In the genomic region with DNA sequence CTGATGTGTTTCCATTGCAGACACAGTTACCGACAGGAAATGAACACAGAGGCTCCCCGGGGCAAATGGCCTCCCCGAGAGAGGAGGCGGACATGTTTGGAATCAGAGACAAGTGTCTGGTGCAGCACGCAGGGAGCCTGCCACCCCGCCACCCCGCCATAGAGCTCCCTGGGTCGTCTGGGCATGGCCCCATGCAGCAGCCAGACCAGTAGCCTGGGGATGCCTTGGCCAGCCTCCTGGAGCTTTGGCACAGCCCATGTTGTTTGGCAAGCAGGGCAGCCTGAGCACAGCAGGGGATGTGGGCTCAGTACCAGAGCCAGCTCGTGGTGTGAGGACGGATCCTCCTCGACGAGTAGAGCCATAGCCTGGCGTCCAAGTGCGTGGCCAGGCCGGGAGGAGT, we compare ENCODE assay signal across 21 cellular contexts.
DNase-seq lines count a peak whose midpoint lies in the region; ATAC-seq, FAIRE-seq and TF ChIP-seq lines count a peak whose summit lies in the region.
"Had no signal": no experiment of that assay in that cellular context is flagged by ENCODE, and none has a peak within 500 bp of the region (broad histone marks: within the 10 kb centered on the region; RNA-seq: fewer than 3 reads in every experiment).

No MANE protein-coding gene starts in this region.

- no peak for TF ChIP-seq RAD21 in HepG2 (CRISPR knock-in tag; IDR thresholded peaks at IDR 0.05)

- H3K36me3 ChIP-seq in right lobe of liver (no peaks in the 10 kb centered on the region), HepG2 (replicated peaks in 1 of 2; ENCODE audit: control insufficient read depth in 1 of 2, insufficient read depth in 2 of 2, low read length in 2 of 2) (peaks cover 2 to 6% of the 10 kb centered on the region in 2 experiments; a peak in 2 of 5 replicates), lower lobe of right lung (peaks cover 26% of the 10 kb centered on the region), upper lobe of right lung (no peaks in the 10 kb centered on the region), tibial nerve (peaks cover 0 to 55% (median 0%) of the 10 kb centered on the region in 3 donors)
- H3K36me3 ChIP-seq: cardiac muscle cell had no signal

- TF ChIP-seq EP300 in HepG2 (IDR thresholded peaks at IDR 0.05; ENCODE audit: low read depth in 2 of 2, low read length in 2 of 2) = no peak
- TF ChIP-seq EP300 in HepG2 (CRISPR knock-in tag; IDR thresholded peaks at IDR 0.05; ENCODE audit: borderline replicate concordance) = no peak
- TF ChIP-seq EP300 in tibial nerve (IDR thresholded peaks at IDR 0.05) = no peak

- peak in 2 of 4 donors; percentile 18 to 50 for ATAC-seq in right lobe of liver
- no peak for ATAC-seq in HepG2
- ATAC-seq in lower lobe of right lung = no peak
- no peak for ATAC-seq in upper lobe of right lung
- ATAC-seq: activated naive CD8-positive, alpha-beta T cell treated with anti-CD3 and anti-CD28 coated beads, Interleukin-2, amount 50 U/mL, for 24 hours had no signal

- H3K4me1 ChIP-seq in right lobe of liver = no peaks in the 10 kb centered on the region
- H3K4me1 ChIP-seq in HepG2 (ENCODE audit: insufficient read depth, low read length) = no peaks in the 10 kb centered on the region
- H3K4me1 ChIP-seq in lower lobe of right lung = no peaks in the 10 kb centered on the region
- no peaks in the 10 kb centered on the region for H3K4me1 ChIP-seq in upper lobe of right lung
- H3K4me1 ChIP-seq in tibial nerve = peaks cover 0 to 19% (median 7%) of the 10 kb centered on the region in 4 donors
- H3K4me1 ChIP-seq: SJSA1, upper lobe of left lung had no signal

- H3K27me3 ChIP-seq in right lobe of liver (no peaks in the 10 kb centered on the region), HepG2 (ENCODE audit: control insufficient read depth in 1 of 2, insufficient read depth in 2 of 2, low read length in 2 of 2) (no peaks in the 10 kb centered on the region), lower lobe of right lung (ENCODE audit: low read depth) (no peaks in the 10 kb centered on the region), upper lobe of right lung (no peaks in the 10 kb centered on the region), tibial nerve (no peaks in the 10 kb centered on the region)
- H3K27me3 ChIP-seq: cardiac muscle cell, neutrophil, SJSA1, upper lobe of left lung had no signal

- CTCF ChIA-PET in HepG2 (lab: Yijun Ruan, JAX; ENCODE audit: low intra/inter-chr PET ratio, low total read pairs) = no interaction called here

- no peaks in the 10 kb centered on the region for H4K20me1 ChIP-seq in HepG2 (ENCODE audit: insufficient read depth, low read length)

- H3K27ac ChIP-seq in right lobe of liver (no peak overlapping the region), HepG2 (ENCODE audit: extremely low read length, insufficient read depth, low read length) (no peak overlapping the region), lower lobe of right lung (no peak overlapping the region), upper lobe of right lung (no peak overlapping the region), tibial nerve (no peak overlapping the region)
- H3K27ac ChIP-seq: cardiac muscle cell, neutrophil, SJSA1, upper lobe of left lung had no signal

- POLR2A ChIA-PET in HepG2 (lab: Yijun Ruan, JAX) = no interaction called here

- peak; percentile 23 to 62 (median 58) for DNase-seq in right lobe of liver
- DNase-seq in HepG2 (ENCODE audit: low spot score) = no peak
- DNase-seq in cerebellum (ENCODE audit: low spot score) = peak; percentile 73
- DNase-seq in lower lobe of right lung = peak; percentile 41
- peak; percentile 55 for DNase-seq in upper lobe of right lung
- DNase-seq in tibial nerve (ENCODE audit: low spot score in 2 of 2) = no peak
- no peak for DNase-seq in NCI-H1930 (lab: John Stamatoyannopoulos, UW)
- DNase-seq in SIG-M5 (lab: John Stamatoyannopoulos, UW) = no peak
- DNase-seq: ACHN; activated CD4-positive, CD25-positive, alpha-beta regulatory T cell treated with anti-CD3 and anti-CD28 coated beads, Interleukin-2, amount 50 U/mL, for 72 hours; activated naive CD8-positive, alpha-beta T cell treated with anti-CD3 and anti-CD28 coated beads, Interleukin-2, amount 50 U/mL, for 24 hours; effector memory CD4-positive, alpha-beta T cell; MM.1S; NCI-H187 treated with DMSO at 0.1 percent for 48 hours; NCI-H524; retina; stimulated activated naive CD4-positive, alpha-beta T cell had no signal

- H3K4me3 ChIP-seq in right lobe of liver (no peak overlapping the region), HepG2 (replicated peaks in 1 of 3; ENCODE audit: insufficient read depth in 1 of 3, low read depth in 2 of 3, low read length in 3 of 3) (no peak overlapping the region), lower lobe of right lung (no peak overlapping the region), upper lobe of right lung (no peak overlapping the region), tibial nerve (no peak overlapping the region)
- H3K4me3 ChIP-seq: cardiac muscle cell, SJSA1, upper lobe of left lung had no signal

- H3K4me2 ChIP-seq in HepG2 (ENCODE audit: low read depth, low read length) = no peak overlapping the region

- FAIRE-seq in HepG2 (lab: Jason Lieb, UNC) = no peak

- TF ChIP-seq CTCF in right lobe of liver (IDR thresholded peaks at IDR 0.05) (no peak), HepG2 (CRISPR knock-in tag; IDR thresholded peaks at IDR 0.05) (no peak), lower lobe of right lung (IDR thresholded peaks at IDR 0.05) (no peak), upper lobe of right lung (IDR thresholded peaks at IDR 0.05) (no peak), tibial nerve (IDR thresholded peaks at IDR 0.05) (no peak)

- WGBS in right lobe of liver (ENCODE audit: insufficient coverage, low coverage, low lambda C conversion rate, missing lambda C conversion rate) = 96% methylated on average over 11 of the region's 15 CpGs
- 100% methylated on average over 7 of the region's 15 CpGs for WGBS in HepG2 (ENCODE audit: low lambda C conversion rate)
- WGBS in tibial nerve, 2 donors = 97 to 99% methylated on average over 13 to 15 of the region's 15 CpGs

- H3K9ac ChIP-seq in HepG2 (ENCODE audit: insufficient read depth, low read depth, low read length) = no peak overlapping the region

- H2AFZ ChIP-seq in HepG2 (ENCODE audit: low read length) = no peak overlapping the region

- intact Hi-C loops in right lobe of liver (cut with DNase I) (no loop called here), HepG2 (cut with micrococcal nuclease; ENCODE audit: unreplicated experiment) (no loop called here), lower lobe of right lung (cut with DNase I) (no loop called here), upper lobe of right lung (cut with DNase I) (no loop called here)

- BruUV-seq in HepG2 (replicated peaks; lab: Mats Ljungman, UMichigan) = no TSS peak

- TF ChIP-seq POLR2A in right lobe of liver (IDR thresholded peaks at IDR 0.05) = no peak
- no peak for TF ChIP-seq POLR2A in HepG2 (IDR thresholded peaks at IDR 0.05; ENCODE audit: insufficient read depth in 1 of 2, low read depth in 2 of 2, low read length in 2 of 2)
- TF ChIP-seq POLR2A in tibial nerve (IDR thresholded peaks at IDR 0.05) = no peak

- no peaks in the 10 kb centered on the region for H3K79me2 ChIP-seq in HepG2 (ENCODE audit: insufficient read depth, low read length)

- H3K9me3 ChIP-seq in right lobe of liver (peaks cover 0 to 4% (median 0%) of the 10 kb centered on the region in 4 donors), HepG2 (ENCODE audit: low read length) (peaks cover 11% of the 10 kb centered on the region; the same call in 1 of the 2 replicates), lower lobe of right lung (peaks cover 10% of the 10 kb centered on the region), upper lobe of right lung (no peaks in the 10 kb centered on the region), tibial nerve (peaks cover 0 to 19% (median 0%) of the 10 kb centered on the region in 4 donors)
- H3K9me3 ChIP-seq: neutrophil had no signal

- in situ Hi-C loops in HepG2 (cut with HindIII; ENCODE audit: extremely low pct_ligation_motif_present, low pct_unique_long_range_greater_than_20kb) = no loop called here

TF ChIP-seq in HepG2, 621 proteins besides CTCF, POLR2A, EP300 and RAD21 (continues in another document):
- TF ChIP-seq, protein P1, sequence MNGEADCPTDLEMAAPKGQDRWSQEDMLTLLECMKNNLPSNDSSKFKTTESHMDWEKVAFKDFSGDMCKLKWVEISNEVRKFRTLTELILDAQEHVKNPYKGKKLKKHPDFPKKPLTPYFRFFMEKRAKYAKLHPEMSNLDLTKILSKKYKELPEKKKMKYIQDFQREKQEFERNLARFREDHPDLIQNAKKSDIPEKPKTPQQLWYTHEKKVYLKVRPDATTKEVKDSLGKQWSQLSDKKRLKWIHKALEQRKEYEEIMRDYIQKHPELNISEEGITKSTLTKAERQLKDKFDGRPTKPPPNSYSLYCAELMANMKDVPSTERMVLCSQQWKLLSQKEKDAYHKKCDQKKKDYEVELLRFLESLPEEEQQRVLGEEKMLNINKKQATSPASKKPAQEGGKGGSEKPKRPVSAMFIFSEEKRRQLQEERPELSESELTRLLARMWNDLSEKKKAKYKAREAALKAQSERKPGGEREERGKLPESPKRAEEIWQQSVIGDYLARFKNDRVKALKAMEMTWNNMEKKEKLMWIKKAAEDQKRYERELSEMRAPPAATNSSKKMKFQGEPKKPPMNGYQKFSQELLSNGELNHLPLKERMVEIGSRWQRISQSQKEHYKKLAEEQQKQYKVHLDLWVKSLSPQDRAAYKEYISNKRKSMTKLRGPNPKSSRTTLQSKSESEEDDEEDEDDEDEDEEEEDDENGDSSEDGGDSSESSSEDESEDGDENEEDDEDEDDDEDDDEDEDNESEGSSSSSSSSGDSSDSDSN (CRISPR knock-in tag; IDR thresholded peaks at IDR 0.05) = no peak
- no peak for TF ChIP-seq ZBTB3 (CRISPR knock-in tag; IDR thresholded peaks at IDR 0.05; ENCODE audit: borderline replicate concordance, low read depth)
- TF ChIP-seq ELF4 (CRISPR knock-in tag; IDR thresholded peaks at IDR 0.05; ENCODE audit: borderline replicate concordance) = no peak
- TF ChIP-seq, protein P2, sequence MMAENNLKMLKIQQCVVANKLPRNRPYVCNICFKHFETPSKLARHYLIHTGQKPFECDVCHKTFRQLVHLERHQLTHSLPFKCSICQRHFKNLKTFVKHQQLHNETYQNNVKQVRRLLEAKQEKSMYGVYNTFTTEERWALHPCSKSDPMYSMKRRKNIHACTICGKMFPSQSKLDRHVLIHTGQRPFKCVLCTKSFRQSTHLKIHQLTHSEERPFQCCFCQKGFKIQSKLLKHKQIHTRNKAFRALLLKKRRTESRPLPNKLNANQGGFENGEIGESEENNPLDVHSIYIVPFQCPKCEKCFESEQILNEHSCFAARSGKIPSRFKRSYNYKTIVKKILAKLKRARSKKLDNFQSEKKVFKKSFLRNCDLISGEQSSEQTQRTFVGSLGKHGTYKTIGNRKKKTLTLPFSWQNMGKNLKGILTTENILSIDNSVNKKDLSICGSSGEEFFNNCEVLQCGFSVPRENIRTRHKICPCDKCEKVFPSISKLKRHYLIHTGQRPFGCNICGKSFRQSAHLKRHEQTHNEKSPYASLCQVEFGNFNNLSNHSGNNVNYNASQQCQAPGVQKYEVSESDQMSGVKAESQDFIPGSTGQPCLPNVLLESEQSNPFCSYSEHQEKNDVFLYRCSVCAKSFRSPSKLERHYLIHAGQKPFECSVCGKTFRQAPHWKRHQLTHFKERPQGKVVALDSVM (CRISPR knock-in tag; IDR thresholded peaks at IDR 0.05) = no peak
- TF ChIP-seq ZNF225 (CRISPR knock-in tag; IDR thresholded peaks at IDR 0.05) = no peak

Comparison
In these comparisons a context has a peak if more than half of its experiments do, and no peak if none do; other contexts are left out.
1. DNase-seq: peak in right lobe of liver (3 of 3), cerebellum (single experiment), lower lobe of right lung (single experiment) and upper lobe of right lung (single experiment); none in HepG2 (single experiment), tibial nerve (0 of 2), NCI-H1930 (0 of 2) and SIG-M5 (single experiment).